Comparison of ENCODE assay signal across 22 cellular contexts in the genomic region with DNA sequence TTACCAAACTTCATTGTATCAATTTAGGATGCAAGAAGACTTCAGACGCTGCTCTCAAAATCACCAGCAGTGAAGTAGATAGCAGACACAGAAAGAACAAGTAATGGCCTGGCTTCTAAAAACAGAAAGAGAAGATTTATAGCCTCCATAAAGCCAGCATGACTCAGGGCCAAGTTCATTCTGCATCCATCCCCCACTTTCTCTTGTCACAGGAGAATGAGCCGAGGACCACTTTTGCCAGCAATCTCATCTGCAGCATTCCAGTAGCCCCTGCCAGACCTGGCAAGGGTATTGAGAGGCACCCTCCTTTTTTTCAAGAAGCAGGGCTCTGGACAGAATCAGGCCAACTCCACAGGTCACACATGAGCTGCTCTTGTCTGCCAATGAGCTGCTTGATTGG.
A peak's percentile ranks its signal among the peaks of the same experiment; 100 is the strongest.
DNase-seq lines count a peak whose midpoint lies in the region; ATAC-seq and TF ChIP-seq lines count a peak whose summit lies in the region.
"Had no signal": no experiment of that assay in that cellular context is flagged by ENCODE, and none has a peak within 500 bp of the region (broad histone marks: within the 10 kb centered on the region; RNA-seq: fewer than 3 reads in every experiment).

No MANE protein-coding gene starts in this region.

- H3K9me3 ChIP-seq in H9 (ENCODE audit: control insufficient read depth, low read depth, low read length) (no peaks in the 10 kb centered on the region), SK-N-SH (no peaks in the 10 kb centered on the region), smooth muscle cell (replicated peaks; ENCODE audit: low read depth) (no peaks in the 10 kb centered on the region), OCI-LY7 (ENCODE audit: low read length) (no peaks in the 10 kb centered on the region), gastroesophageal sphincter (no peaks in the 10 kb centered on the region)
- H3K9me3 ChIP-seq: adrenal gland had no signal

- CTCF ChIA-PET in SK-N-SH (lab: Yijun Ruan, JAX) (no interaction called here), OCI-LY7 (lab: Charles Lee; ENCODE audit: unreplicated experiment) (no interaction called here)

- no peak overlapping the region for H2BK20ac ChIP-seq in H9 (ENCODE audit: low read depth, low read length, poor library complexity, severe bottlenecking)

- H3K9me3 Mint-ChIP-seq in H9: 0 out of 5 replicates have a peak, but pooled peaks cover 0 to under 1% of the 10 kb centered on the region in 2 experiments

- H3K9ac ChIP-seq in H9 (ENCODE audit: extremely low read depth, insufficient read length, low read length): no peak overlapping the region
- H3K9ac ChIP-seq in SK-N-SH: no peak overlapping the region
- H3K9ac ChIP-seq in smooth muscle cell (ENCODE audit: low read depth): no peak overlapping the region
- H3K9ac ChIP-seq: neural progenitor cell had no signal

- H2BK12ac ChIP-seq in H9 (ENCODE audit: insufficient read length, low read depth, low read length): no peak overlapping the region

- intact Hi-C loops in OCI-LY7 (cut with micrococcal nuclease; ENCODE audit: unreplicated experiment): no loop called here

- TF ChIP-seq CTCF in H9 (conservative IDR thresholded peaks at IDR 0.05): no peak
- TF ChIP-seq CTCF in SK-N-SH (IDR thresholded peaks at IDR 0.05): no peak
- no peak for TF ChIP-seq CTCF in smooth muscle cell (IDR thresholded peaks at IDR 0.05; ENCODE audit: borderline replicate concordance, insufficient read depth, poor library complexity, severe bottlenecking)
- no peak for TF ChIP-seq CTCF in OCI-LY7 (conservative IDR thresholded peaks at IDR 0.05; ENCODE audit: low read length)
- no peak for TF ChIP-seq CTCF in gastroesophageal sphincter (IDR thresholded peaks at IDR 0.05)

- H3K4me3 Mint-ChIP-seq in H9: no peak overlapping the region
- H3K4me3 Mint-ChIP-seq: activated B cell treated with CpG ODN at 0.5 μM for 24 hours; activated T-cell treated with anti-CD3 and anti-CD28 coated beads, Interleukin-2, amount 50 U/mL, for 24 hours; CD4-positive, alpha-beta memory T cell; neural progenitor cell had no signal

- no peak overlapping the region for H2AFZ ChIP-seq in H9 (ENCODE audit: low read length)
- no peak overlapping the region for H2AFZ ChIP-seq in SK-N-SH (ENCODE audit: low read depth)
- no peak overlapping the region for H2AFZ ChIP-seq in smooth muscle cell (ENCODE audit: low read depth)
- no peak overlapping the region for H2AFZ ChIP-seq in OCI-LY7 (ENCODE audit: low read length)
- H2AFZ ChIP-seq: neural progenitor cell had no signal

- POLR2A ChIA-PET in SK-N-SH (lab: Yijun Ruan, JAX) (no interaction called here), OCI-LY7 (lab: Charles Lee) (no interaction called here)

- H3K9me2 ChIP-seq in SK-N-SH: no peaks in the 10 kb centered on the region
- no peaks in the 10 kb centered on the region; the same call in 1 of the 2 replicates for H3K9me2 ChIP-seq in OCI-LY7 (ENCODE audit: insufficient read depth, low read length)

- no peak overlapping the region for H3K23ac ChIP-seq in H9 (ENCODE audit: insufficient read length, low read depth, low read length)

- ATAC-seq in HG02623 (IDR thresholded peaks at IDR 0.05; ENCODE audit: unreplicated experiment) (no peak), gastroesophageal sphincter (no peak)

- H3T11ph ChIP-seq in H9 (ENCODE audit: low read length): no peak overlapping the region

- no peak overlapping the region for H3K56ac ChIP-seq in H9 (ENCODE audit: insufficient read length, low read depth, low read length)

- no peak overlapping the region for H2BK5ac ChIP-seq in H9 (ENCODE audit: insufficient read length, low read length)

- WGBS in H9 (ENCODE audit: extremely low coverage, insufficient read length, low lambda C conversion rate): no CpG with 5 or more reads among the region's 2 CpGs
- 60% methylated on average over 2 of the region's 2 CpGs for WGBS in SK-N-SH (ENCODE audit: low lambda C conversion rate)
- 13% methylated on average over 2 of the region's 2 CpGs for WGBS in smooth muscle cell (ENCODE audit: low lambda C conversion rate)
- WGBS in gastroesophageal sphincter (ENCODE audit: low coverage in 1 of 2), 2 donors: 39 to 48% methylated on average over 2 of the region's 2 CpGs

- H3K4me1 ChIP-seq in H9 (ENCODE audit: insufficient read depth, low read length): no peaks in the 10 kb centered on the region
- peaks cover 0 to 4% of the 10 kb centered on the region in 2 experiments; a peak in 2 of 4 replicates for H3K4me1 ChIP-seq in SK-N-SH (ENCODE audit: control insufficient read depth in 1 of 2, insufficient read depth in 2 of 2, low read depth in 1 of 2, low read length in 1 of 2)
- H3K4me1 ChIP-seq in smooth muscle cell (ENCODE audit: low read depth): no peaks in the 10 kb centered on the region
- no peaks in the 10 kb centered on the region for H3K4me1 ChIP-seq in OCI-LY7 (ENCODE audit: insufficient read depth, low read length, poor library complexity, severe bottlenecking)
- no peaks in the 10 kb centered on the region for H3K4me1 ChIP-seq in gastroesophageal sphincter
- H3K4me1 ChIP-seq: adrenal gland, neural progenitor cell had no signal

- no peaks in the 10 kb centered on the region for H3K23me2 ChIP-seq in H9 (ENCODE audit: insufficient read length, low read depth, low read length, poor library complexity, severe bottlenecking)

- no peak overlapping the region for H2BK15ac ChIP-seq in H9 (ENCODE audit: low read depth, low read length)

- no peaks in the 10 kb centered on the region for H3K27me3 ChIP-seq in H9 (ENCODE audit: insufficient read depth, low read length)
- no peaks in the 10 kb centered on the region for H3K27me3 ChIP-seq in SK-N-SH (ENCODE audit: insufficient read depth)
- H3K27me3 ChIP-seq in smooth muscle cell (ENCODE audit: low read depth): no peaks in the 10 kb centered on the region
- peaks cover 3% of the 10 kb centered on the region for H3K27me3 ChIP-seq in gastroesophageal sphincter
- H3K27me3 ChIP-seq: adrenal gland, cardiac muscle cell, neural progenitor cell had no signal

- no peak for TF ChIP-seq POLR2A in gastroesophageal sphincter (IDR thresholded peaks at IDR 0.05)

- H3K18ac ChIP-seq in H9 (ENCODE audit: insufficient read length, low read depth, low read length): no peak overlapping the region

- H4K20me1 ChIP-seq in H9 (ENCODE audit: control insufficient read depth, insufficient read depth, insufficient read length): no peaks in the 10 kb centered on the region
- no peaks in the 10 kb centered on the region for H4K20me1 ChIP-seq in SK-N-SH (ENCODE audit: insufficient read depth)
- H4K20me1 ChIP-seq in smooth muscle cell (ENCODE audit: low read depth): no peaks in the 10 kb centered on the region
- H4K20me1 ChIP-seq in OCI-LY7 (ENCODE audit: insufficient read depth, low read length): no peaks in the 10 kb centered on the region

- no peaks in the 10 kb centered on the region for H3K36me3 Mint-ChIP-seq in H9 (ENCODE audit: insufficient read depth in 1 of 3, low read depth in 3 of 3)
- H3K36me3 Mint-ChIP-seq: CD4-positive, alpha-beta memory T cell; neural progenitor cell had no signal

- no peak overlapping the region for H3K4me3 ChIP-seq in SK-N-SH (ENCODE audit: low read depth in 2 of 2, low read length in 1 of 2)
- H3K4me3 ChIP-seq in smooth muscle cell: no peak overlapping the region
- no peak overlapping the region for H3K4me3 ChIP-seq in OCI-LY7 (ENCODE audit: low read depth, low read length, poor library complexity, severe bottlenecking)
- H3K4me3 ChIP-seq in gastroesophageal sphincter: no peak overlapping the region
- H3K4me3 ChIP-seq: adrenal gland, cardiac muscle cell, neural progenitor cell had no signal

- no peak overlapping the region for H4K8ac ChIP-seq in H9 (replicated peaks; ENCODE audit: insufficient read length, low read depth, low read length)

- H2BK120ac ChIP-seq in H9 (ENCODE audit: low read depth, low read length, poor library complexity, severe bottlenecking): no peak overlapping the region

- no peaks in the 10 kb centered on the region for H3K27me3 Mint-ChIP-seq in H9 (ENCODE audit: low read depth)
- H3K27me3 Mint-ChIP-seq: activated B cell treated with CpG ODN at 0.5 μM for 24 hours; activated T-cell treated with anti-CD3 and anti-CD28 coated beads, Interleukin-2, amount 50 U/mL, for 24 hours had no signal

- H4K5ac ChIP-seq in H9 (ENCODE audit: insufficient read length, low read depth, low read length): no peak overlapping the region

- BruUV-seq in OCI-LY7 (replicated peaks; lab: Mats Ljungman, UMichigan): no TSS peak

- no peak overlapping the region for H3K4ac ChIP-seq in H9 (ENCODE audit: low read depth, low read length)

- H3F3A ChIP-seq in SK-N-SH (replicated peaks; ENCODE audit: insufficient read depth): no peaks in the 10 kb centered on the region
- no peaks in the 10 kb centered on the region for H3F3A ChIP-seq in smooth muscle cell (ENCODE audit: low read depth)

- TF ChIP-seq EP300 in SK-N-SH (IDR thresholded peaks at IDR 0.05; ENCODE audit: borderline replicate concordance in 1 of 2, low read depth in 1 of 2, low read length in 1 of 2): no peak
- TF ChIP-seq EP300 in gastroesophageal sphincter (IDR thresholded peaks at IDR 0.05): no peak

- TF ChIP-seq RAD21 in SK-N-SH (IDR thresholded peaks at IDR 0.05; ENCODE audit: low read length): no peak

- no peak overlapping the region for H2AK5ac ChIP-seq in H9 (ENCODE audit: insufficient read length, low read length)

- no peak overlapping the region for H3K27ac Mint-ChIP-seq in H9
- H3K27ac Mint-ChIP-seq: activated B cell treated with CpG ODN at 0.5 μM for 24 hours; activated T-cell treated with anti-CD3 and anti-CD28 coated beads, Interleukin-2, amount 50 U/mL, for 24 hours; CD4-positive, alpha-beta memory T cell; neural progenitor cell; progenitor cell of endocrine pancreas had no signal

- no peak overlapping the region for H3K27ac ChIP-seq in H9 (ENCODE audit: insufficient read length, low read depth, low read length)
- H3K27ac ChIP-seq in SK-N-SH (ENCODE audit: low read depth in 2 of 2, low read length in 1 of 2): no peak overlapping the region
- H3K27ac ChIP-seq in smooth muscle cell (ENCODE audit: low read depth): no peak overlapping the region
- H3K27ac ChIP-seq in OCI-LY7 (ENCODE audit: low read depth, low read length, poor library complexity, severe bottlenecking): no peak overlapping the region
- H3K27ac ChIP-seq in gastroesophageal sphincter: no peak overlapping the region
- H3K27ac ChIP-seq: adrenal gland, cardiac muscle cell, neural progenitor cell had no signal

- no peak overlapping the region for H3K4me2 ChIP-seq in H9 (ENCODE audit: insufficient read depth, insufficient read length, low read length)
- H3K4me2 ChIP-seq in SK-N-SH: no peak overlapping the region
- H3K4me2 ChIP-seq in smooth muscle cell: peak overlapping the region; percentile 11
- no peak overlapping the region for H3K4me2 ChIP-seq in OCI-LY7 (ENCODE audit: low read length)
- H3K4me2 ChIP-seq: neural progenitor cell had no signal

- no peaks in the 10 kb centered on the region for H3K79me1 ChIP-seq in H9 (ENCODE audit: insufficient read depth, low read depth, low read length, poor library complexity, severe bottlenecking)

- H4K91ac ChIP-seq in H9 (ENCODE audit: insufficient read length, low read depth, low read length): no peak overlapping the region

- no peaks in the 10 kb centered on the region for H3K4me1 Mint-ChIP-seq in H9
- H3K4me1 Mint-ChIP-seq: activated B cell treated with CpG ODN at 0.5 μM for 24 hours; CD4-positive, alpha-beta memory T cell; neural progenitor cell had no signal

- H3K79me2 ChIP-seq in H9 (ENCODE audit: insufficient read depth, low read length) (no peaks in the 10 kb centered on the region), SK-N-SH (ENCODE audit: insufficient read depth) (no peaks in the 10 kb centered on the region), smooth muscle cell (ENCODE audit: low read depth) (no peaks in the 10 kb centered on the region), OCI-LY7 (ENCODE audit: insufficient read depth, low read depth, low read length) (no peaks in the 10 kb centered on the region)

- no peaks in the 10 kb centered on the region for H3K36me3 ChIP-seq in SK-N-SH (replicated peaks in 1 of 2; ENCODE audit: control insufficient read depth in 1 of 2, insufficient read depth in 2 of 2, low read length in 1 of 2)
- H3K36me3 ChIP-seq in smooth muscle cell (ENCODE audit: low read depth): no peaks in the 10 kb centered on the region
- H3K36me3 ChIP-seq in OCI-LY7 (ENCODE audit: insufficient read depth, low read length): no peaks in the 10 kb centered on the region
- H3K36me3 ChIP-seq in gastroesophageal sphincter: no peaks in the 10 kb centered on the region
- H3K36me3 ChIP-seq: adrenal gland, cardiac muscle cell, neural progenitor cell had no signal

- H3K14ac ChIP-seq in H9 (ENCODE audit: insufficient read depth, low read length): 0 out of 2 replicates have a peak overlapping the region, but pooled peaks have one; percentile 35

- DNase-seq in H9 (no peak), SK-N-SH (no peak), kidney glomerular epithelial cell (lab: John Stamatoyannopoulos, UW) (peak; percentile 67), smooth muscle cell (lab: John Stamatoyannopoulos, UW; ENCODE audit: unreplicated experiment) (no peak), OCI-LY7 (ENCODE audit: low spot score) (no peak), NCI-H1417 (lab: John Stamatoyannopoulos, UW) (no peak)
- DNase-seq: activated B cell treated with CpG ODN at 0.5 μM for 24 hours; activated T-cell treated with anti-CD3 and anti-CD28 coated beads, Interleukin-2, amount 50 U/mL, for 24 hours; adrenal gland; CD4-positive, alpha-beta memory T cell; dermis blood vessel endothelial cell; DMS79; head of caudate nucleus; NCI-H1436 treated with DMSO at 0.1 percent for 48 hours; NCI-H524 treated with DMSO at 0.1 percent for 48 hours; stimulated activated CD4-positive, alpha-beta T cell treated with anti-CD3 and anti-CD28 coated beads, Interleukin-4, amount 100 ng/mL, for 1 hour; stimulated activated naive CD4-positive, alpha-beta T cell treated with Interleukin-2 at 50 U/mL for 16 hours had no signal
